In genomic region chr4:7911044-7911578, GRCh38 we compare ENCODE assay signal across 9 cellular contexts. TPM values are rescaled to one million over a fixed set of nuclear protein-coding genes. Genes with fewer than 3 reads are reported as not detected.
DNase-seq lines count a peak whose midpoint lies in the region; ATAC-seq and TF ChIP-seq lines count a peak whose summit lies in the region.
"Had no signal": no experiment of that assay in that cellular context is flagged by ENCODE, and none has a peak within 500 bp of the region (broad histone marks: within the 10 kb centered on the region; RNA-seq: fewer than 3 reads in every experiment).

No MANE protein-coding gene starts in this region.

- TF ChIP-seq CTCF in thoracic aorta (IDR thresholded peaks at IDR 0.05): no peak

- H3K9ac ChIP-seq in HUES48 (ENCODE audit: low read depth, low read length): peak overlapping the region; percentile 34

- no peaks in the 10 kb centered on the region for H3K27me3 ChIP-seq in HUES48 (ENCODE audit: control insufficient read depth, insufficient read depth, low read length)
- H3K27me3 ChIP-seq in thoracic aorta (replicated peaks; ENCODE audit: insufficient read depth): no peaks in the 10 kb centered on the region

- peak; percentile 41 for ATAC-seq in thoracic aorta (ENCODE audit: insufficient number of reproducible peaks, low FRiP score, low read depth)
- ATAC-seq in GM21390 (IDR thresholded peaks at IDR 0.05; ENCODE audit: unreplicated experiment): no peak

- peak overlapping the region; percentile 18; the same call in 1 of the 2 replicates for H3K4me3 ChIP-seq in HUES48 (ENCODE audit: low read depth, low read length)
- peak overlapping the region; percentile 54 for H3K4me3 ChIP-seq in thoracic aorta

- H3K36me3 ChIP-seq in HUES48 (ENCODE audit: control insufficient read depth, insufficient read depth, low read length) (no peaks in the 10 kb centered on the region), thoracic aorta (no peaks in the 10 kb centered on the region)

- peak overlapping the region; percentile 84 for H3K27ac ChIP-seq in HUES48 (ENCODE audit: low read depth, low read length)
- peak overlapping the region; percentile 24 for H3K27ac ChIP-seq in cingulate gyrus (ENCODE audit: low read depth, low read length)
- H3K27ac ChIP-seq in thoracic aorta: peak overlapping the region; percentile 74 to 83

- DNase-seq in left kidney (ENCODE audit: low read depth, low spot score) (peak; percentile 70), thoracic aorta (ENCODE audit: low spot score) (peak; percentile 24), foreskin melanocyte (no peak), activated T-cell treated with anti-CD3 and anti-CD28 coated beads for 4 hours (no peak)
- DNase-seq in stimulated activated CD4-positive, alpha-beta T cell treated with anti-CD3 and anti-CD28 coated beads, Interleukin-4, amount 100 ng/mL, for 4 hours: no peak
- DNase-seq: NCI-H526 had no signal

- H3K9me3 ChIP-seq in HUES48 (ENCODE audit: control insufficient read depth, insufficient read depth, low read length): no peaks in the 10 kb centered on the region
- H3K9me3 ChIP-seq in thoracic aorta: no peaks in the 10 kb centered on the region

- H3K4me1 ChIP-seq in HUES48 (ENCODE audit: control insufficient read depth, insufficient read depth, low read length) (peaks cover 61% of the 10 kb centered on the region), thoracic aorta (ENCODE audit: control insufficient read depth in 1 of 2, low read depth in 2 of 2) (peaks cover 26 to 55% of the 10 kb centered on the region in 2 donors)

RNA-seq across cellular contexts. Expression of gene AFAP1, which starts 28.6 kb away (rescaled TPM):
- 10 to 100 TPM; 32.1 to 40.1 TPM for total RNA-seq in thoracic aorta

Comparison
In these comparisons a context has a peak if more than half of its experiments do, and no peak if none do; other contexts are left out.
1. H3K27ac ChIP-seq: peak in every context shown above with its lines; median percentile 84 in HUES48; 78 in thoracic aorta; 24 in cingulate gyrus.
2. DNase-seq: peak in left kidney (single experiment) and thoracic aorta (single experiment); none in stimulated activated CD4-positive, alpha-beta T cell treated with anti-CD3 and anti-CD28 coated beads, Interleukin-4, amount 100 ng/mL, for 4 hours (0 of 2), foreskin melanocyte (single experiment) and activated T-cell treated with anti-CD3 and anti-CD28 coated beads for 4 hours (single experiment).